In the genomic region with DNA sequence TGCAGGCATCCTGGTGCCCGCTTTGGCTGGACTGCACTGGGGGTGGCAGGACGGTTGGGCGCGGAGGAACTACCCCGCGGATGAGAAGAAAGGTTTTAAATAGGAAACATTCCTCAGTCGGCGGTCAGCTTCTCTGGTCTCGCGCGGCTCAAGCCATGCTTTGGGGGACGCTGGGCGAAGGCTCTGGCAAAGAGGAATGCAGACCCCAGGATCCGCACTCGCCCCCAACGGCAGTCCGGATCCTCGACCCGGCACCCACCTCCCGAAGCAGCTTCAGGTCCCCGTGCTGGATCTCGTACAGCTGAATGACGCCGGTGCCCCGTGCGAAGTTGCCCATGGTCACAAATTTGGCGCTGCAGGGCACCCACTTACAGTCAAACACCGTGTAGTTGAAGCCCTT, we compare ENCODE assay signal across 8 cellular contexts. TPM values are rescaled to one million over a fixed set of nuclear protein-coding genes. Genes with fewer than 3 reads are reported as not detected.
DNase-seq lines count a peak whose midpoint lies in the region; ATAC-seq and TF ChIP-seq lines count a peak whose summit lies in the region.

No MANE protein-coding gene starts in this region.

- H3K4me3 ChIP-seq in right cardiac atrium (ENCODE audit: low read length): peak overlapping the region; percentile 76
- H3K4me3 ChIP-seq in skeletal muscle satellite cell (ENCODE audit: low read length): peak overlapping the region; percentile 86

- H3K27ac Mint-ChIP-seq in activated T-helper 2 cell treated with anti-CD3 and anti-CD28 coated beads, Interferon-gamma antibody, Interleukin-2, Interleukin-4, amounts not matched to agents 10 μg/mL and 5 μg/mL and 100 μg/mL, durations not matched to agents 14 hours and 24 hours and 36 hours: peak overlapping the region; percentile 99

- H3K4me3 Mint-ChIP-seq in activated T-helper 2 cell treated with anti-CD3 and anti-CD28 coated beads, Interferon-gamma antibody, Interleukin-2, Interleukin-4, amounts not matched to agents 10 μg/mL and 5 μg/mL and 100 μg/mL, durations not matched to agents 14 hours and 24 hours and 36 hours (ENCODE audit: low read depth): peak overlapping the region; percentile 95

- intact Hi-C loops in activated T-helper 2 cell treated with anti-CD3 and anti-CD28 coated beads, Interferon-gamma antibody, Interleukin-2, Interleukin-4, amounts not matched to agents 10 μg/mL and 5 μg/mL and 100 μg/mL, durations not matched to agents 14 hours and 24 hours and 36 hours (cut with micrococcal nuclease): loop anchor here (1.0 to 10.0 kb wide), 5 partner anchors 45 to 310 kb away; a partner anchor contains a TSS
- intact Hi-C loops in right cardiac atrium (cut with DNase I): loop anchor here in 1 of 4 donors (10.0 kb wide), 1 partner anchor 98 kb away; a partner anchor contains a TSS

- no peaks in the 10 kb centered on the region for H3K4me1 ChIP-seq in right cardiac atrium (ENCODE audit: control insufficient read depth, insufficient read depth, low read length)
- H3K4me1 ChIP-seq in skeletal muscle satellite cell (ENCODE audit: control insufficient read depth, insufficient read depth, low read length): peaks cover 8% of the 10 kb centered on the region

- H3K9me3 ChIP-seq in right cardiac atrium (ENCODE audit: control insufficient read depth, low read length) (no peaks in the 10 kb centered on the region), skeletal muscle satellite cell (replicated peaks; ENCODE audit: low read length) (no peaks in the 10 kb centered on the region)

- H3K4me1 Mint-ChIP-seq in activated T-helper 2 cell treated with anti-CD3 and anti-CD28 coated beads, Interferon-gamma antibody, Interleukin-2, Interleukin-4, amounts not matched to agents 10 μg/mL and 5 μg/mL and 100 μg/mL, durations not matched to agents 14 hours and 24 hours and 36 hours (ENCODE audit: low read depth): peaks cover 44% of the 10 kb centered on the region

- peak overlapping the region; percentile 82 for H3K4me2 ChIP-seq in skeletal muscle satellite cell (ENCODE audit: low read length)

- peak overlapping the region; percentile 88 for H3K9ac ChIP-seq in skeletal muscle satellite cell (ENCODE audit: low read depth, low read length)

- no peak for TF ChIP-seq CTCF in C4-2B (conservative IDR thresholded peaks at IDR 0.05)

- under 1% methylated on average over 28 of the region's 28 CpGs for WGBS in right cardiac atrium

- ATAC-seq in GM19035 (IDR thresholded peaks at IDR 0.05; ENCODE audit: unreplicated experiment): peak; percentile 39
- peak; percentile 30 for ATAC-seq in HG03159 (IDR thresholded peaks at IDR 0.05; ENCODE audit: unreplicated experiment)
- peak; percentile 65 for ATAC-seq in right cardiac atrium

- no peaks in the 10 kb centered on the region for H3K9me3 Mint-ChIP-seq in activated T-helper 2 cell treated with anti-CD3 and anti-CD28 coated beads, Interferon-gamma antibody, Interleukin-2, Interleukin-4, amounts not matched to agents 10 μg/mL and 5 μg/mL and 100 μg/mL, durations not matched to agents 14 hours and 24 hours and 36 hours

- H3K27me3 Mint-ChIP-seq in activated T-helper 2 cell treated with anti-CD3 and anti-CD28 coated beads, Interferon-gamma antibody, Interleukin-2, Interleukin-4, amounts not matched to agents 10 μg/mL and 5 μg/mL and 100 μg/mL, durations not matched to agents 14 hours and 24 hours and 36 hours (ENCODE audit: low read depth): no peaks in the 10 kb centered on the region

- H3K27ac ChIP-seq in C4-2B (peak overlapping the region; percentile 82), right cardiac atrium (ENCODE audit: low read length) (peak overlapping the region; percentile 93)

- no peak for DNase-seq in activated T-helper 2 cell treated with anti-CD3 and anti-CD28 coated beads, Interferon-gamma antibody, Interleukin-2, Interleukin-4, amounts not matched to agents 10 μg/mL and 5 μg/mL and 100 μg/mL, durations not matched to agents 14 hours and 24 hours and 36 hours (ENCODE audit: low spot score)
- DNase-seq in right cardiac atrium: no peak
- DNase-seq in MV-4-11 (lab: John Stamatoyannopoulos, UW): no peak
- no peak for DNase-seq in NCI-H1694 treated with DMSO at 0.1 percent for 48 hours (lab: John Stamatoyannopoulos, UW)

- H3K36me3 ChIP-seq in skeletal muscle satellite cell (ENCODE audit: insufficient read depth, low read length): peaks cover 22% of the 10 kb centered on the region

- H3K27me3 ChIP-seq in right cardiac atrium (ENCODE audit: control insufficient read depth, insufficient read depth) (no peaks in the 10 kb centered on the region), skeletal muscle satellite cell (ENCODE audit: control insufficient read depth, insufficient read depth, low read length) (no peaks in the 10 kb centered on the region)

- H3K36me3 Mint-ChIP-seq in activated T-helper 2 cell treated with anti-CD3 and anti-CD28 coated beads, Interferon-gamma antibody, Interleukin-2, Interleukin-4, amounts not matched to agents 10 μg/mL and 5 μg/mL and 100 μg/mL, durations not matched to agents 14 hours and 24 hours and 36 hours (ENCODE audit: low read depth): peaks cover 32% of the 10 kb centered on the region

RNA-seq across cellular contexts. Expression of a gene that starts 0.7 kb away (rescaled TPM):
- total RNA-seq in activated T-helper 2 cell treated with anti-CD3 and anti-CD28 coated beads, Interferon-gamma antibody, Interleukin-2, Interleukin-4, amounts not matched to agents 10 μg/mL and 5 μg/mL and 100 μg/mL, durations not matched to agents 14 hours and 24 hours and 36 hours: 24.5 and 24.7 TPM in 2 replicates
- 10 to 100 TPM in 1 of 4 donors, 1 to 10 TPM in 3; 8.3 to 15.8 (median 8.5) TPM for total RNA-seq in right cardiac atrium
- polyA plus RNA-seq in right cardiac atrium: 7.0 TPM
- 17.7 and 24.2 TPM in 2 replicates for total RNA-seq in skeletal muscle satellite cell (2012; rRNA removed)
